In the genomic region with DNA sequence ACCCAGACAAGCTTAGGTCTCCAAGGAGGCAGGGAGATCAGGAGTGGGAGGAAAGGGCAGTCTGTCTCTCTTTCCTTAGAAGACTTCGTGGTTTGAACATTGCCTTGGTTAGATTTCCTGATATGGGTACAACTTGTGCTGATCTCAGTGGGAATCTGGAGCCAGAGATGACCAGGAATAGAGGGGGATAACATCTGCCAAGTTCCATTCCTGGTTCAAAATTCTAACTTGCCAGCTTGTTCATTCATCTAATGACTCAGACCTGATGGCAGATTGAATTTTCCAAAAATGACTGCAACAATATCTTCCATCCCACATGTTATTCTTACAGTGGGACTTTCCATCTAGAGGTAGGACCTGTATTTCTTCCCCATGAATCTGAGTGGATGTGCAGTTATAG, we compare ENCODE assay signal across 13 cellular contexts.
"Had no signal": no experiment of that assay in that cellular context is flagged by ENCODE, and none has a peak within 500 bp of the region (broad histone marks: within the 10 kb centered on the region; RNA-seq: fewer than 3 reads in every experiment).

No MANE protein-coding gene starts in this region.

- H3K27ac ChIP-seq: neutrophil, skin epidermis, upper lobe of right lung had no signal

- H3K4me1 ChIP-seq: upper lobe of right lung had no signal

- H3K4me3 ChIP-seq: skin epidermis, upper lobe of right lung had no signal

- H3K4me1 Mint-ChIP-seq: activated naive CD8-positive, alpha-beta T cell treated with anti-CD3 and anti-CD28 coated beads, Interleukin-2, amount 10 ng/mL, durations not matched to agents 7 days and 5 days; memory B cell had no signal

- ATAC-seq: left ventricle myocardium superior; naive thymus-derived CD8-positive, alpha-beta T cell; stimulated activated naive CD8-positive, alpha-beta T cell treated with anti-CD3 and anti-CD28 coated beads, Interleukin-15, Interleukin-2, amounts not matched to agents 100 U/mL and 50 U/mL, for 24 hours; upper lobe of right lung had no signal

- H3K9me3 Mint-ChIP-seq: activated naive CD8-positive, alpha-beta T cell treated with anti-CD3 and anti-CD28 coated beads, Interleukin-2, amount 10 ng/mL, durations not matched to agents 7 days and 5 days; activated T-helper 1 cell treated with anti-CD3 and anti-CD28 coated beads, Interleukin-12 subunit alpha, Interleukin-12 subunit beta, Interleukin-2, Interleukin-4 antibody, amounts not matched to agents 30 ng/mL and 10 ng/mL and 1 ng/mL, durations not matched to agents 14 hours and 24 hours and 36 hours had no signal

- H3K4me3 Mint-ChIP-seq: activated naive CD8-positive, alpha-beta T cell treated with anti-CD3 and anti-CD28 coated beads, Interleukin-2, amount 10 ng/mL, durations not matched to agents 7 days and 5 days; activated T-helper 1 cell treated with anti-CD3 and anti-CD28 coated beads, Interleukin-12 subunit alpha, Interleukin-12 subunit beta, Interleukin-2, Interleukin-4 antibody, amounts not matched to agents 30 ng/mL and 10 ng/mL and 1 ng/mL, durations not matched to agents 14 hours and 24 hours and 36 hours; memory B cell; naive thymus-derived CD8-positive, alpha-beta T cell had no signal

- DNase-seq: activated CD4-positive, alpha-beta T cell treated with anti-CD3 and anti-CD28 coated beads, Interleukin-2, amount 50 U/mL, for 1 hour; activated naive CD8-positive, alpha-beta T cell treated with anti-CD3 and anti-CD28 coated beads, Interleukin-2, amount 10 ng/mL, durations not matched to agents 7 days and 5 days; hypothalamus; left ventricle myocardium superior; naive thymus-derived CD8-positive, alpha-beta T cell; stimulated activated CD4-positive, alpha-beta T cell treated with anti-CD3 and anti-CD28 coated beads, Interleukin-4, amount 100 ng/mL, for 24 hours; stimulated activated naive CD8-positive, alpha-beta T cell treated with anti-CD3 and anti-CD28 coated beads, Interleukin-15, Interleukin-2, amounts not matched to agents 100 U/mL and 50 U/mL, for 24 hours; SW 1271; upper lobe of right lung had no signal

- H3K27ac Mint-ChIP-seq: activated naive CD8-positive, alpha-beta T cell treated with anti-CD3 and anti-CD28 coated beads, Interleukin-2, amount 10 ng/mL, durations not matched to agents 7 days and 5 days; activated T-helper 1 cell treated with anti-CD3 and anti-CD28 coated beads, Interleukin-12 subunit alpha, Interleukin-12 subunit beta, Interleukin-2, Interleukin-4 antibody, amounts not matched to agents 30 ng/mL and 10 ng/mL and 1 ng/mL, durations not matched to agents 14 hours and 24 hours and 36 hours; memory B cell; naive thymus-derived CD8-positive, alpha-beta T cell had no signal

- H3K9me3 ChIP-seq: neutrophil, upper lobe of right lung had no signal

- H3K36me3 ChIP-seq: neutrophil, upper lobe of right lung had no signal

- H3K36me3 Mint-ChIP-seq: activated naive CD8-positive, alpha-beta T cell treated with anti-CD3 and anti-CD28 coated beads, Interleukin-2, amount 10 ng/mL, durations not matched to agents 7 days and 5 days; memory B cell; naive thymus-derived CD8-positive, alpha-beta T cell had no signal
